8 cellular contexts compared by ENCODE assay signal in the genomic region with DNA sequence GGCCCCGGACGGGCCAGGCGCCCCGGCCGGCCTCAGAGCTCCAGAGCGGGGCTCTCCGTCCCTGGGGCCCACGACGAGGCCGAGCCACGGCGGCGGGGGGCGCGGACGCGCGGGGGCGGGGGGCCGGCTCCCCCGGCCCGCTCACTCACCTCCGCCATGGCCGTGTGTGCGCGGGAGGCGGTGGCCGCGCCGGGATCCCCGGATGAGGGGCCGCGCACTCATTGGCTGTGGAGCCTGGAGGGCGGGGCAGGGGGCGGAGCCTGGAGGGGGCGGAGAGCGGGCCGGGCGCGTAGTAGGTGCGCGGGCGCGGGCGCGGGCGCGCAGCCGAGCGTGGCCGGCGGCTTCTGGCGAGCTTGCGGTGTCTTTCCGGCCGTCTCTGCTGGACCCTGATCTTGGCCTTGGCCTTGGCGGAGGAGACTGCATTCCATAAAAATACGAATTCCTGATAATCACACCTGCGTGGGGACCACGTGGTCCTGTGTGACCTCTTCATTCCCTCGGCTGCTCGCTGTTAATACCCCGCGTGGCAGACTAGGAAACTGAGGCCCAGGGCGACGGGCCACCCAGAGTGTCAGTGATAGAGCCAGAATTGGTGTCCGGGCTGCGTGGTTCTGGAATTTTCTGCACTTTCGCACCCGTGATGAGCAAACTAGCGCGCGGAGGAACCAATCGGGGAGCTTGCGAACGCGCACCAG. TPM values are rescaled to one million over a fixed set of nuclear protein-coding genes. Genes with fewer than 3 reads are reported as not detected.
DNase-seq lines count a peak whose midpoint lies in the region; TF ChIP-seq lines count a peak whose summit lies in the region.

A gene with protein sequence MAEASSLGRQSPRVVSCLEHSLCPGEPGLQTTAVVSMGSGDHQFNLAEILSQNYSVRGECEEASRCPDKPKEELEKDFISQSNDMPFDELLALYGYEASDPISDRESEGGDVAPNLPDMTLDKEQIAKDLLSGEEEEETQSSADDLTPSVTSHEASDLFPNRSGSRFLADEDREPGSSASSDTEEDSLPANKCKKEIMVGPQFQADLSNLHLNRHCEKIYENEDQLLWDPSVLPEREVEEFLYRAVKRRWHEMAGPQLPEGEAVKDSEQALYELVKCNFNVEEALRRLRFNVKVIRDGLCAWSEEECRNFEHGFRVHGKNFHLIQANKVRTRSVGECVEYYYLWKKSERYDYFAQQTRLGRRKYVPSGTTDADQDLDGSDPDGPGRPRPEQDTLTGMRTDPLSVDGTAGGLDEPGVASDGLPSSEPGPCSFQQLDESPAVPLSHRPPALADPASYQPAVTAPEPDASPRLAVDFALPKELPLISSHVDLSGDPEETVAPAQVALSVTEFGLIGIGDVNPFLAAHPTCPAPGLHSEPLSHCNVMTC (minus strand): TSS at position 172 of the 695 bp plus-strand sequence. CDS start 14 bp downstream, at position 158.

- H3K36me3 ChIP-seq in DOHH2 (ENCODE audit: control insufficient read depth, low read length) (peaks cover 34% of the 10 kb centered on the region), H7 (replicated peaks; ENCODE audit: control insufficient read depth, insufficient read depth, low read length) (peaks cover 10% of the 10 kb centered on the region), ascending aorta (no peaks in the 10 kb centered on the region), vagina (no peaks in the 10 kb centered on the region)

- no peaks in the 10 kb centered on the region for H3K27me3 ChIP-seq in DOHH2 (ENCODE audit: control insufficient read depth, low read length)
- H3K27me3 ChIP-seq in H7 (ENCODE audit: control insufficient read depth, insufficient read depth, low read length) = peaks cover 13% of the 10 kb centered on the region
- no peaks in the 10 kb centered on the region for H3K27me3 ChIP-seq in ascending aorta
- H3K27me3 ChIP-seq in vagina = no peaks in the 10 kb centered on the region

- H3K79me2 ChIP-seq in DOHH2 (ENCODE audit: control insufficient read depth, low read length) = peaks cover 44% of the 10 kb centered on the region

- H3K9me3 ChIP-seq in DOHH2 (ENCODE audit: control insufficient read depth, insufficient read depth, low read length) = no peaks in the 10 kb centered on the region
- H3K9me3 ChIP-seq in ascending aorta = no peaks in the 10 kb centered on the region
- H3K9me3 ChIP-seq in vagina = no peaks in the 10 kb centered on the region

- intact Hi-C loops in ascending aorta (cut with DNase I) (loop anchor here (10.0 kb wide), 1 partner anchor 160 kb away; the partner anchor contains the start of gene TPGS1), vagina (cut with DNase I) (no loop called here)

- H4K20me1 ChIP-seq in DOHH2 (ENCODE audit: control insufficient read depth, insufficient read depth, low read depth, low read length) = 0 out of 2 replicates have a peak, but pooled peaks cover 4% of the 10 kb centered on the region

- peak within 1 kb of the TSS; percentile 67 for H3K4me3 ChIP-seq in DOHH2 (ENCODE audit: low read length)
- H3K4me3 ChIP-seq in H7 (ENCODE audit: insufficient read depth, low read depth, low read length) = peak within 1 kb of the TSS; percentile 67
- H3K4me3 ChIP-seq in ascending aorta = peak within 1 kb of the TSS; percentile 96 to 98
- peak within 1 kb of the TSS; percentile 85 to 90 for H3K4me3 ChIP-seq in vagina

- H3F3A ChIP-seq in DOHH2 (ENCODE audit: control insufficient read depth, insufficient read depth) = 0 out of 2 replicates have a peak, but pooled peaks cover 2% of the 10 kb centered on the region

- H3K27ac ChIP-seq in DOHH2 (ENCODE audit: low read depth, low read length) (no peak within 1 kb of the TSS), ascending aorta (peak within 1 kb of the TSS; percentile 58 to 76), vagina (peak within 1 kb of the TSS; percentile 85)

- H3K9me2 ChIP-seq in DOHH2 (replicated peaks; ENCODE audit: control insufficient read depth, low read length) = no peaks in the 10 kb centered on the region

- H3K4me1 ChIP-seq in DOHH2 (ENCODE audit: control insufficient read depth, low read length) (peaks cover 24% of the 10 kb centered on the region), ascending aorta (peaks cover 5 to 22% of the 10 kb centered on the region in 2 donors), vagina (peaks cover 44% of the 10 kb centered on the region)

- TF ChIP-seq POLR2A in vagina (IDR thresholded peaks at IDR 0.05) = no peak

- peak within 1 kb of the TSS; percentile 71 for H3K4me2 ChIP-seq in DOHH2 (ENCODE audit: low read length)

- peak; percentile 100 for DNase-seq in H7
- DNase-seq in NCI-H1048 (lab: John Stamatoyannopoulos, UW) = peak; percentile 33
- peak; percentile 71 for DNase-seq in T-helper 22 cell (ENCODE audit: low read depth)
- peak; percentile 26 to 91 for DNase-seq in ascending aorta (ENCODE audit: low spot score in 2 of 2)
- peak; percentile 97 for DNase-seq in hepatic stellate cell (ENCODE audit: low spot score)
- DNase-seq in renal cortical epithelial cell (ENCODE audit: low read depth) = peak; percentile 10
- DNase-seq in vagina (ENCODE audit: extremely low spot score in 2 of 2) = no peak

- TF ChIP-seq CTCF in DOHH2 (IDR thresholded peaks at IDR 0.05; ENCODE audit: low read depth, low read length, poor library complexity, severe bottlenecking) = no peak
- TF ChIP-seq CTCF in ascending aorta (IDR thresholded peaks at IDR 0.05) = no peak
- TF ChIP-seq CTCF in vagina (IDR thresholded peaks at IDR 0.05) = no peak

RNA-seq across cellular contexts. Expression of the gene that starts here (rescaled TPM):
- total RNA-seq in H7 (2014; rRNA removed; shearing (Covaris generic)) = 43.4 and 49.6 TPM in 2 replicates
- total RNA-seq in ascending aorta = 128 TPM
- total RNA-seq in renal cortical epithelial cell = 14.4 and 18.1 TPM in 2 replicates
- total RNA-seq in vagina = 30.7 TPM

Comparison
In these comparisons a context has a peak if more than half of its experiments do, and no peak if none do; other contexts are left out.
1. DNase-seq: peak in H7 (single experiment), NCI-H1048 (single experiment), T-helper 22 cell (single experiment), ascending aorta (2 of 2), hepatic stellate cell (single experiment) and renal cortical epithelial cell (single experiment); none in vagina (0 of 2).
2. Peak in every context shown above with its lines, with median percentiles within 50 percentile points of each other: H3K4me3 ChIP-seq.